10 cellular contexts compared by ENCODE assay signal in genomic region chr19:11179716-11180297, GRCh38. TPM values are rescaled to one million over a fixed set of nuclear protein-coding genes. Genes with fewer than 3 reads are reported as not detected.
DNase-seq lines count a peak whose midpoint lies in the region; ATAC-seq, FAIRE-seq and TF ChIP-seq lines count a peak whose summit lies in the region.
"Had no signal": no experiment of that assay in that cellular context is flagged by ENCODE, and none has a peak within 500 bp of the region (broad histone marks: within the 10 kb centered on the region; RNA-seq: fewer than 3 reads in every experiment).

No MANE protein-coding gene starts in this region.

- peaks cover 6 to 41% (median 11%) of the 10 kb centered on the region in 3 donors for H3K4me1 ChIP-seq in esophagus squamous epithelium

- TF ChIP-seq CTCF in GM13977 (IDR thresholded peaks at IDR 0.05; ENCODE audit: extremely low read depth, insufficient read depth, missing control alignments) = no peak
- TF ChIP-seq CTCF in esophagus squamous epithelium (IDR thresholded peaks at IDR 0.05) = no peak

- H3K27me3 ChIP-seq in esophagus squamous epithelium = no peaks in the 10 kb centered on the region

- peak overlapping the region; percentile 12 to 74 (median 72) for H3K27ac ChIP-seq in esophagus squamous epithelium

- WGBS in esophagus squamous epithelium, 2 donors = 26 to 45% methylated on average over 5 to 9 of the region's 11 CpGs

- no peak for FAIRE-seq in urothelium cell line (lab: Jason Lieb, UNC)
- FAIRE-seq: D721Med had no signal

- H3K4me3 ChIP-seq in esophagus squamous epithelium = no peak overlapping the region

- H3K9me3 ChIP-seq in esophagus squamous epithelium = no peaks in the 10 kb centered on the region

- no peak for TF ChIP-seq POLR2A in esophagus squamous epithelium (IDR thresholded peaks at IDR 0.05)

- intact Hi-C loops in esophagus squamous epithelium (cut with DNase I) = no loop called here

- peak; percentile 81 for DNase-seq in GM13977 (ENCODE audit: low spot score)
- DNase-seq in esophagus squamous epithelium (lab: John Stamatoyannopoulos, UW) = no peak
- DNase-seq in stimulated activated CD8-positive, alpha-beta memory T cell treated with anti-CD3 and anti-CD28 coated beads, Interleukin-4, amount 100 ng/mL, for 48 hours = peak; percentile 34
- no peak for DNase-seq in SIG-M5 treated with dmso at 0.1 percent for 504 hours (lab: John Stamatoyannopoulos, UW; ENCODE audit: unreplicated experiment)
- no peak for DNase-seq in urothelium cell line (ENCODE audit: low spot score)
- DNase-seq: amygdala had no signal

- peak; percentile 62 for ATAC-seq in HG03439 (IDR thresholded peaks at IDR 0.05; ENCODE audit: unreplicated experiment)
- no peak for ATAC-seq in GM18511 (IDR thresholded peaks at IDR 0.05; ENCODE audit: unreplicated experiment)
- no peak for ATAC-seq in GM18873 (IDR thresholded peaks at IDR 0.05; ENCODE audit: low FRiP score, unreplicated experiment)

- in situ Hi-C loops in GM13977 (cut with MboI; ENCODE audit: low pct_unique_long_range_greater_than_20kb, low sequenced_read_pairs, unreplicated experiment) = no loop called here

- peaks cover 5 to 57% (median 6%) of the 10 kb centered on the region in 3 donors for H3K36me3 ChIP-seq in esophagus squamous epithelium

RNA-seq across cellular contexts. Expression of gene KANK2, which starts 17.5 kb away (rescaled TPM):
- total RNA-seq in esophagus squamous epithelium = 100 to 1,000 TPM in 1 of 4 donors, 10 to 100 TPM in 3; 29.3 to 287 (median 57.1) TPM

RNA-seq across cellular contexts. Expression of gene SPC24, which starts 24.2 kb away (rescaled TPM):
- total RNA-seq in esophagus squamous epithelium = 10 to 100 TPM in 1 of 4 donors, 1 to 10 TPM in 3; 2.9 to 10.9 (median 6.3) TPM

RNA-seq across cellular contexts. Expression of gene ANGPTL8, which starts 59.6 kb away (rescaled TPM):
- not detected for total RNA-seq in esophagus squamous epithelium

Comparison
In these comparisons a context has a peak if more than half of its experiments do, and no peak if none do; other contexts are left out.
1. DNase-seq: peak in GM13977 (single experiment) and stimulated activated CD8-positive, alpha-beta memory T cell treated with anti-CD3 and anti-CD28 coated beads, Interleukin-4, amount 100 ng/mL, for 48 hours (single experiment); none in esophagus squamous epithelium (single experiment), SIG-M5 treated with dmso at 0.1 percent for 504 hours (single experiment) and urothelium cell line (single experiment).